11 cellular contexts compared by ENCODE assay signal in genomic region chr15:92958105-92958504, GRCh38. TPM values are rescaled to one million over a fixed set of nuclear protein-coding genes. Genes with fewer than 3 reads are reported as not detected.
DNase-seq lines count a peak whose midpoint lies in the region; ATAC-seq and TF ChIP-seq lines count a peak whose summit lies in the region.
"Had no signal": no experiment of that assay in that cellular context is flagged by ENCODE, and none has a peak within 500 bp of the region (broad histone marks: within the 10 kb centered on the region; RNA-seq: fewer than 3 reads in every experiment).

No MANE protein-coding gene starts in this region.

- peaks cover 15% of the 10 kb centered on the region for H3K36me3 ChIP-seq in fibroblast of lung (ENCODE audit: control insufficient read depth, insufficient read depth, low read length)
- H3K36me3 ChIP-seq: uterus had no signal

- H3K27me3 ChIP-seq in fibroblast of lung (ENCODE audit: control insufficient read depth, insufficient read depth, low read length) = no peaks in the 10 kb centered on the region
- H3K27me3 ChIP-seq: uterus had no signal

- H4K20me1 ChIP-seq in fibroblast of lung (ENCODE audit: control insufficient read depth, extremely low read depth, insufficient read depth, low read length) = no peaks in the 10 kb centered on the region

- no peak overlapping the region for H3K27ac ChIP-seq in fibroblast of lung (ENCODE audit: insufficient read depth, low read length)
- H3K27ac ChIP-seq: RWPE1, uterus had no signal

- no peak for TF ChIP-seq CTCF in fibroblast of lung (conservative IDR thresholded peaks at IDR 0.05 in 1 of 2, IDR thresholded peaks at IDR 0.05 in 1 of 2; ENCODE audit: low read depth in 1 of 2, low read length in 2 of 2)

- no peak overlapping the region for H3K4me3 ChIP-seq in fibroblast of lung (replicated peaks in 1 of 4; ENCODE audit: control extremely low read depth in 1 of 4, insufficient read depth in 1 of 4, low read depth in 3 of 4, low read length in 4 of 4)
- H3K4me3 ChIP-seq: uterus had no signal

- H3K79me2 ChIP-seq in fibroblast of lung (ENCODE audit: control insufficient read depth, insufficient read depth, low read length) = peaks cover 42% of the 10 kb centered on the region

- peak; percentile 51 for DNase-seq in NCI-H1930 (lab: John Stamatoyannopoulos, UW)
- DNase-seq in activated T-cell treated with anti-CD3 and anti-CD28 coated beads for 24 hours (ENCODE audit: low read depth) = peak; percentile 61
- peak; percentile 14 to 92 for DNase-seq in fibroblast of lung (ENCODE audit: low read depth in 2 of 2)
- peak; percentile 5 for DNase-seq in stimulated activated CD8-positive, alpha-beta memory T cell treated with anti-CD3 and anti-CD28 coated beads, Interleukin-12 subunit alpha, Interleukin-12 subunit beta, amount 100 ng/mL, for 4 hours (ENCODE audit: low read depth)
- no peak for DNase-seq in NCI-H774 (lab: John Stamatoyannopoulos, UW)
- DNase-seq: GOT3, uterus had no signal

- H2AFZ ChIP-seq in fibroblast of lung (ENCODE audit: low read length) = no peak overlapping the region

- no peaks in the 10 kb centered on the region for H3K9me3 ChIP-seq in fibroblast of lung (ENCODE audit: control insufficient read depth, insufficient read depth, low read depth, low read length)

- ATAC-seq in GM19467 (IDR thresholded peaks at IDR 0.05; ENCODE audit: unreplicated experiment) (no peak), GM19397 (IDR thresholded peaks at IDR 0.05; ENCODE audit: unreplicated experiment) (no peak), GM18517 (IDR thresholded peaks at IDR 0.05; ENCODE audit: unreplicated experiment) (no peak)

- no peaks in the 10 kb centered on the region for H3K4me1 ChIP-seq in fibroblast of lung (ENCODE audit: control insufficient read depth, extremely low read depth, insufficient read depth, low read length)
- H3K4me1 ChIP-seq: uterus had no signal

- H3K4me2 ChIP-seq in fibroblast of lung (ENCODE audit: extremely low read depth, insufficient read depth, low read length) = no peak overlapping the region

- H3K9ac ChIP-seq in fibroblast of lung (ENCODE audit: insufficient read depth, low read length) = no peak overlapping the region

RNA-seq across cellular contexts. Expression of gene CHD2, which starts 58.0 kb away (rescaled TPM):
- total RNA-seq in fibroblast of lung = 77.8 and 92.5 TPM in 2 replicates
- 36.5 and 41.3 TPM in 2 replicates for polyA plus RNA-seq in fibroblast of lung
- polyA plus RNA-seq in fibroblast of lung (2012) = 29.4 and 35.1 TPM in 2 replicates
- polyA minus RNA-seq in fibroblast of lung (ENCODE audit: low replicate concordance) = 33.6 and 46.0 TPM in 2 replicates
